ENCODE assay signal across 12 cellular contexts in genomic region chr3:31552103-31552502, GRCh38. TPM values are rescaled to one million over a fixed set of nuclear protein-coding genes. Genes with fewer than 3 reads are reported as not detected.
DNase-seq lines count a peak whose midpoint lies in the region; ATAC-seq and TF ChIP-seq lines count a peak whose summit lies in the region.
"Had no signal": no experiment of that assay in that cellular context is flagged by ENCODE, and none has a peak within 500 bp of the region (broad histone marks: within the 10 kb centered on the region; RNA-seq: fewer than 3 reads in every experiment).

No MANE protein-coding gene starts in this region.

- WGBS in sigmoid colon, 2 donors: 95% methylated on average over 1 of the region's 1 CpG

- H3K4me3 ChIP-seq in Loucy (ENCODE audit: low read length, poor library complexity, severe bottlenecking) (peak overlapping the region; percentile 88), sigmoid colon (no peak overlapping the region)
- H3K4me3 ChIP-seq: BLaER1, GM23338 had no signal

- no peaks in the 10 kb centered on the region for H3K36me3 Mint-ChIP-seq in natural killer cell
- no peaks in the 10 kb centered on the region for H3K36me3 Mint-ChIP-seq in natural killer cell treated with Interleukin-12 subunit alpha and Interleukin-12 subunit beta and Interleukin-15 and Interleukin-18, amount 100 ng/mL, for 72 hours
- H3K36me3 Mint-ChIP-seq in stimulated activated naive B cell treated with anti-CD40 and anti-IgM and Interleukin-4, amounts not matched to agents 10 μg/mL and 1 μg/mL and 100 μg/mL, for 72 hours: peaks cover 14 to 21% of the 10 kb centered on the region in 2 donors

- TF ChIP-seq POLR2A in sigmoid colon (IDR thresholded peaks at IDR 0.05): no peak

- H3K27me3 ChIP-seq in Loucy (ENCODE audit: insufficient read depth, low read length, poor library complexity, severe bottlenecking) (no peaks in the 10 kb centered on the region), sigmoid colon (no peaks in the 10 kb centered on the region)
- H3K27me3 ChIP-seq: BLaER1 had no signal

- H3K4me1 ChIP-seq in Loucy (ENCODE audit: insufficient read depth, low read length, poor library complexity, severe bottlenecking) (peaks cover 79% of the 10 kb centered on the region), sigmoid colon (peaks cover 0 to 56% (median 32%) of the 10 kb centered on the region in 4 donors)

- H4K20me1 ChIP-seq in Loucy (ENCODE audit: insufficient read depth, low read length, poor library complexity, severe bottlenecking): peaks cover 99% of the 10 kb centered on the region

- H3K79me2 ChIP-seq in Loucy (ENCODE audit: insufficient read depth, low read length): peaks cover 100% of the 10 kb centered on the region

- no peak overlapping the region for H2AFZ ChIP-seq in Loucy (ENCODE audit: low read length)
- H2AFZ ChIP-seq: GM23338 had no signal

- H3K27ac Mint-ChIP-seq in natural killer cell: peak overlapping the region; percentile 31 to 45
- H3K27ac Mint-ChIP-seq in natural killer cell treated with Interleukin-12 subunit alpha and Interleukin-12 subunit beta and Interleukin-15 and Interleukin-18, amount 100 ng/mL, for 72 hours: no peak overlapping the region
- H3K27ac Mint-ChIP-seq in stimulated activated naive B cell treated with anti-CD40 and anti-IgM and Interleukin-4, amounts not matched to agents 10 μg/mL and 1 μg/mL and 100 μg/mL, for 72 hours: peak overlapping the region; percentile 60
- H3K27ac Mint-ChIP-seq: GM23338 had no signal

- H3K36me3 ChIP-seq in Loucy (ENCODE audit: insufficient read depth, low read length): peaks cover 97% of the 10 kb centered on the region
- H3K36me3 ChIP-seq in sigmoid colon: no peaks in the 10 kb centered on the region

- H3K4me3 Mint-ChIP-seq in natural killer cell: no peak overlapping the region
- no peak overlapping the region for H3K4me3 Mint-ChIP-seq in natural killer cell treated with Interleukin-12 subunit alpha and Interleukin-12 subunit beta and Interleukin-15 and Interleukin-18, amount 100 ng/mL, for 72 hours
- H3K4me3 Mint-ChIP-seq in stimulated activated naive B cell treated with anti-CD40 and anti-IgM and Interleukin-4, amounts not matched to agents 10 μg/mL and 1 μg/mL and 100 μg/mL, for 72 hours: no peak overlapping the region
- H3K4me3 Mint-ChIP-seq: GM23338 had no signal

- no peak overlapping the region for H3K27ac ChIP-seq in sigmoid colon
- H3K27ac ChIP-seq: BLaER1 had no signal

- H3K4me2 ChIP-seq in Loucy (ENCODE audit: low read depth, low read length, poor library complexity, severe bottlenecking): peak overlapping the region; percentile 95
- H3K4me2 ChIP-seq: BLaER1, GM23338 had no signal

- peaks cover 27% of the 10 kb centered on the region for H3F3A ChIP-seq in Loucy (ENCODE audit: low read depth)

- no peak for ATAC-seq in natural killer cell
- no peak for ATAC-seq in natural killer cell treated with Interleukin-12 subunit alpha and Interleukin-12 subunit beta and Interleukin-15 and Interleukin-18, amount 100 ng/mL, for 72 hours
- ATAC-seq in left lobe of liver: peak; percentile 69
- ATAC-seq in stimulated activated naive B cell treated with anti-CD40 and anti-IgM and Interleukin-4, amounts not matched to agents 10 μg/mL and 1 μg/mL and 100 μg/mL, for 72 hours (replicated peaks): no peak
- ATAC-seq in HG02852 (IDR thresholded peaks at IDR 0.05; ENCODE audit: unreplicated experiment): no peak
- ATAC-seq: GM23338 had no signal

- peaks cover 66 to 70% of the 10 kb centered on the region in 2 donors for H3K4me1 Mint-ChIP-seq in natural killer cell
- H3K4me1 Mint-ChIP-seq in natural killer cell treated with Interleukin-12 subunit alpha and Interleukin-12 subunit beta and Interleukin-15 and Interleukin-18, amount 100 ng/mL, for 72 hours (ENCODE audit: low read depth in 2 of 2): peaks cover 52 to 59% of the 10 kb centered on the region in 2 donors
- peaks cover 33 to 66% of the 10 kb centered on the region in 2 donors for H3K4me1 Mint-ChIP-seq in stimulated activated naive B cell treated with anti-CD40 and anti-IgM and Interleukin-4, amounts not matched to agents 10 μg/mL and 1 μg/mL and 100 μg/mL, for 72 hours

- H3K9me3 Mint-ChIP-seq in natural killer cell: no peaks in the 10 kb centered on the region
- peaks cover 2% of the 10 kb centered on the region for H3K9me3 Mint-ChIP-seq in natural killer cell treated with Interleukin-12 subunit alpha and Interleukin-12 subunit beta and Interleukin-15 and Interleukin-18, amount 100 ng/mL, for 72 hours
- peaks cover 6 to 7% of the 10 kb centered on the region in 2 donors for H3K9me3 Mint-ChIP-seq in stimulated activated naive B cell treated with anti-CD40 and anti-IgM and Interleukin-4, amounts not matched to agents 10 μg/mL and 1 μg/mL and 100 μg/mL, for 72 hours

- peak overlapping the region; percentile 99 for H3K9ac ChIP-seq in Loucy (ENCODE audit: low read depth, low read length, poor library complexity, severe bottlenecking)
- H3K9ac ChIP-seq: BLaER1 had no signal

- TF ChIP-seq EP300 in sigmoid colon (IDR thresholded peaks at IDR 0.05): no peak

- intact Hi-C loops in natural killer cell (cut with micrococcal nuclease): loop anchor here (10.0 kb wide), 2 partner anchors 213 to 593 kb away; no protein-coding TSS in a partner anchor
- intact Hi-C loops in sigmoid colon (cut with DNase I): loop anchor here (10.0 kb wide), 1 partner anchor 213 kb away; no protein-coding TSS in a partner anchor

- no peaks in the 10 kb centered on the region for H3K9me2 ChIP-seq in Loucy (replicated peaks; ENCODE audit: low read depth, low read length)

- no peaks in the 10 kb centered on the region for H3K27me3 Mint-ChIP-seq in natural killer cell (ENCODE audit: low read depth in 2 of 2)
- H3K27me3 Mint-ChIP-seq in natural killer cell treated with Interleukin-12 subunit alpha and Interleukin-12 subunit beta and Interleukin-15 and Interleukin-18, amount 100 ng/mL, for 72 hours: no peaks in the 10 kb centered on the region
- no peaks in the 10 kb centered on the region for H3K27me3 Mint-ChIP-seq in stimulated activated naive B cell treated with anti-CD40 and anti-IgM and Interleukin-4, amounts not matched to agents 10 μg/mL and 1 μg/mL and 100 μg/mL, for 72 hours

- TF ChIP-seq CTCF in natural killer cell (IDR thresholded peaks at IDR 0.05): no peak
- TF ChIP-seq CTCF in Loucy (conservative IDR thresholded peaks at IDR 0.05; ENCODE audit: low read length): no peak
- no peak for TF ChIP-seq CTCF in sigmoid colon (IDR thresholded peaks at IDR 0.05)

- DNase-seq in natural killer cell: no peak
- DNase-seq in natural killer cell treated with Interleukin-12 subunit alpha and Interleukin-12 subunit beta and Interleukin-15 and Interleukin-18, amount 100 ng/mL, for 72 hours (ENCODE audit: low spot score): no peak
- no peak for DNase-seq in left lobe of liver (ENCODE audit: low spot score)
- no peak for DNase-seq in stimulated activated naive B cell treated with anti-CD40 and anti-IgM and Interleukin-4, amounts not matched to agents 10 μg/mL and 1 μg/mL and 100 μg/mL, for 72 hours
- no peak for DNase-seq in NCI-H774 (lab: John Stamatoyannopoulos, UW)
- DNase-seq in sigmoid colon: no peak
- DNase-seq: DMS53, H7 had no signal

- no peaks in the 10 kb centered on the region for H3K9me3 ChIP-seq in Loucy (ENCODE audit: insufficient read depth, low read depth, low read length)
- H3K9me3 ChIP-seq in sigmoid colon: no peaks in the 10 kb centered on the region

RNA-seq across cellular contexts. Expression of gene STT3B, which starts 19.4 kb away (rescaled TPM):
- total RNA-seq in natural killer cell (100 to 1,000 TPM in 1 of 3 donors, 10 to 100 TPM in 2; 83.4 to 132 (median 99.0) TPM), left lobe of liver (68.7 TPM), sigmoid colon (100 to 1,000 TPM in 1 of 4 donors, 10 to 100 TPM in 3; 58.9 to 107 (median 72.6) TPM)
- 100 to 1,000 TPM; 131 to 160 TPM for total RNA-seq in natural killer cell treated with Interleukin-12 subunit alpha and Interleukin-12 subunit beta and Interleukin-15 and Interleukin-18, amount 100 ng/mL, for 72 hours
- polyA plus RNA-seq in sigmoid colon: 10 to 100 TPM; 10.8 to 64.1 (median 16.2) TPM

Comparison
In these comparisons a context has a peak if more than half of its experiments do, and no peak if none do; other contexts are left out.
1. H3K27ac Mint-ChIP-seq: peak in natural killer cell (2 of 2) and stimulated activated naive B cell treated with anti-CD40 and anti-IgM and Interleukin-4, amounts not matched to agents 10 μg/mL and 1 μg/mL and 100 μg/mL, for 72 hours (single experiment); none in natural killer cell treated with Interleukin-12 subunit alpha and Interleukin-12 subunit beta and Interleukin-15 and Interleukin-18, amount 100 ng/mL, for 72 hours (0 of 2).